2 cellular contexts compared by ENCODE assay signal in genomic region chr3:142988826-142989225, GRCh38. TPM values are rescaled to one million over a fixed set of nuclear protein-coding genes. Genes with fewer than 3 reads are reported as not detected.
"Had no signal": no experiment of that assay in that cellular context is flagged by ENCODE, and none has a peak within 500 bp of the region (broad histone marks: within the 10 kb centered on the region; RNA-seq: fewer than 3 reads in every experiment).

No MANE protein-coding gene starts in this region.

RNA-seq across cellular contexts. Expression of gene PAQR9, which starts 25.4 kb away (rescaled TPM):
- total RNA-seq: LHCN-M2, MCF 10A had no signal
